29 cellular contexts compared by ENCODE assay signal in genomic region chr22:49659924-49660315, GRCh38.
A peak's percentile ranks its signal among the peaks of the same experiment; 100 is the strongest.
DNase-seq lines count a peak whose midpoint lies in the region; ATAC-seq, FAIRE-seq and TF ChIP-seq lines count a peak whose summit lies in the region.
"Had no signal": no experiment of that assay in that cellular context is flagged by ENCODE, and none has a peak within 500 bp of the region (broad histone marks: within the 10 kb centered on the region; RNA-seq: fewer than 3 reads in every experiment).

No MANE protein-coding gene starts in this region.

- no peak overlapping the region for H3K4me3 Mint-ChIP-seq in activated CD8-positive, alpha-beta memory T cell treated with anti-CD3 and anti-CD28 coated beads, Interleukin-2, amount 10 ng/mL, durations not matched to agents 7 days and 5 days
- H3K4me3 Mint-ChIP-seq: activated naive CD8-positive, alpha-beta T cell treated with anti-CD3 and anti-CD28 coated beads for 36 hours; effector memory CD8-positive, alpha-beta T cell; T-helper 1 cell treated with Interleukin-12 subunit alpha and Interleukin-12 subunit beta and Interleukin-4 antibody, amounts not matched to agents 30 μg/mL and 1 μg/mL, for 36 hours had no signal

- H3K4me2 ChIP-seq in HepG2 (ENCODE audit: low read depth, low read length) (no peak overlapping the region), neural cell (ENCODE audit: low read length) (no peak overlapping the region)

- BruUV-seq in HepG2 (replicated peaks; lab: Mats Ljungman, UMichigan): no TSS peak

- H3K79me2 ChIP-seq in HepG2 (ENCODE audit: insufficient read depth, low read length) (no peaks in the 10 kb centered on the region), neural cell (replicated peaks; ENCODE audit: insufficient read depth, low read length) (no peaks in the 10 kb centered on the region)

- peaks cover 0 to 2% (median 0%) of the 10 kb centered on the region in 4 donors for H3K27me3 ChIP-seq in liver (ENCODE audit: control insufficient read depth in 4 of 4, insufficient read depth in 4 of 4, low read length in 3 of 4)
- H3K27me3 ChIP-seq in HepG2 (ENCODE audit: control insufficient read depth in 1 of 2, insufficient read depth in 2 of 2, low read length in 2 of 2): peaks cover 27 to 84% of the 10 kb centered on the region in 2 experiments
- no peaks in the 10 kb centered on the region for H3K27me3 ChIP-seq in neural cell (ENCODE audit: insufficient read depth, low read depth, low read length)
- no peaks in the 10 kb centered on the region for H3K27me3 ChIP-seq in aorta (ENCODE audit: control insufficient read depth in 1 of 2, insufficient read depth in 2 of 2, low read length in 1 of 2)
- H3K27me3 ChIP-seq: colonic mucosa had no signal

- intact Hi-C loops in HepG2 (cut with micrococcal nuclease; ENCODE audit: unreplicated experiment) (no loop called here), aorta (cut with DNase I) (no loop called here)

- H3K27ac ChIP-seq in liver (ENCODE audit: low read depth in 1 of 2, low read length in 2 of 2): peak overlapping the region; percentile 28 to 46
- no peak overlapping the region for H3K27ac ChIP-seq in HepG2 (ENCODE audit: extremely low read length, insufficient read depth, low read length)
- peak overlapping the region; percentile 63 for H3K27ac ChIP-seq in neural cell (ENCODE audit: low read length)
- H3K27ac ChIP-seq in aorta (ENCODE audit: low read depth in 1 of 2, low read length in 2 of 2): no peak overlapping the region
- H3K27ac ChIP-seq: cardiac muscle cell, colonic mucosa, psoas muscle, thoracic aorta had no signal

- H3K27me3 Mint-ChIP-seq in activated CD8-positive, alpha-beta memory T cell treated with anti-CD3 and anti-CD28 coated beads, Interleukin-2, amount 10 ng/mL, durations not matched to agents 7 days and 5 days: no peaks in the 10 kb centered on the region
- H3K27me3 Mint-ChIP-seq: activated naive CD8-positive, alpha-beta T cell treated with anti-CD3 and anti-CD28 coated beads for 36 hours; effector memory CD8-positive, alpha-beta T cell had no signal

- H3K4me3 ChIP-seq in liver (ENCODE audit: low read depth in 1 of 3, low read length in 3 of 3) (no peak overlapping the region), HepG2 (replicated peaks in 1 of 3; ENCODE audit: insufficient read depth in 1 of 3, low read depth in 2 of 3, low read length in 3 of 3) (no peak overlapping the region), neural cell (ENCODE audit: low read length) (peak overlapping the region; percentile 50), aorta (ENCODE audit: low read length in 2 of 2) (no peak overlapping the region)
- H3K4me3 ChIP-seq: cardiac muscle cell, colonic mucosa, psoas muscle, thoracic aorta had no signal

- no peak for TF ChIP-seq POLR2A in HepG2 (IDR thresholded peaks at IDR 0.05; ENCODE audit: insufficient read depth in 1 of 2, low read depth in 2 of 2, low read length in 2 of 2)

- no peaks in the 10 kb centered on the region for H3K9me3 Mint-ChIP-seq in activated CD8-positive, alpha-beta memory T cell treated with anti-CD3 and anti-CD28 coated beads, Interleukin-2, amount 10 ng/mL, durations not matched to agents 7 days and 5 days (ENCODE audit: low read depth)
- H3K9me3 Mint-ChIP-seq: activated naive CD8-positive, alpha-beta T cell treated with anti-CD3 and anti-CD28 coated beads for 36 hours; effector memory CD8-positive, alpha-beta T cell; T-helper 1 cell treated with Interleukin-12 subunit alpha and Interleukin-12 subunit beta and Interleukin-4 antibody, amounts not matched to agents 30 μg/mL and 1 μg/mL, for 36 hours had no signal

- H3K36me3 ChIP-seq in liver (ENCODE audit: control insufficient read depth in 4 of 4, insufficient read depth in 3 of 4, low read depth in 1 of 4, low read length in 3 of 4) (no peaks in the 10 kb centered on the region), HepG2 (replicated peaks in 1 of 2; ENCODE audit: control insufficient read depth in 1 of 2, insufficient read depth in 2 of 2, low read length in 2 of 2) (no peaks in the 10 kb centered on the region), neural cell (ENCODE audit: insufficient read depth, low read length) (no peaks in the 10 kb centered on the region), aorta (ENCODE audit: control insufficient read depth in 1 of 2, insufficient read depth in 2 of 2, low read length in 1 of 2) (no peaks in the 10 kb centered on the region)
- H3K36me3 ChIP-seq: BE2C, cardiac muscle cell, colonic mucosa, thoracic aorta had no signal

- 74% methylated on average over 19 of the region's 19 CpGs for WGBS in liver
- 0% methylated on average over 3 of the region's 19 CpGs for WGBS in HepG2 (ENCODE audit: low lambda C conversion rate)
- WGBS in aorta, 2 donors: 76 to 78% methylated on average over 19 of the region's 19 CpGs

- in situ Hi-C loops in HepG2 (cut with HindIII; ENCODE audit: extremely low pct_ligation_motif_present, low pct_unique_long_range_greater_than_20kb): no loop called here

- no peaks in the 10 kb centered on the region for H4K20me1 ChIP-seq in HepG2 (ENCODE audit: insufficient read depth, low read length)
- no peaks in the 10 kb centered on the region for H4K20me1 ChIP-seq in neural cell (ENCODE audit: insufficient read depth)

- no peak overlapping the region for H2AFZ ChIP-seq in HepG2 (ENCODE audit: low read length)
- no peak overlapping the region for H2AFZ ChIP-seq in neural cell (ENCODE audit: low read depth, low read length)

- no peaks in the 10 kb centered on the region for H3F3A ChIP-seq in neural cell (ENCODE audit: insufficient read depth, low read length, poor library complexity, severe bottlenecking)

- POLR2A ChIA-PET in HepG2 (lab: Yijun Ruan, JAX): no interaction called here

- no peaks in the 10 kb centered on the region for H3K36me3 Mint-ChIP-seq in activated CD8-positive, alpha-beta memory T cell treated with anti-CD3 and anti-CD28 coated beads, Interleukin-2, amount 10 ng/mL, durations not matched to agents 7 days and 5 days

- FAIRE-seq in HepG2 (lab: Jason Lieb, UNC): no peak
- FAIRE-seq: astrocyte, GM12891 had no signal

- TF ChIP-seq CTCF in liver (IDR thresholded peaks at IDR 0.05; ENCODE audit: low read depth, low read length, missing input control): no peak
- no peak for TF ChIP-seq CTCF in HepG2 (CRISPR knock-in tag; IDR thresholded peaks at IDR 0.05)
- TF ChIP-seq CTCF in neural cell (IDR thresholded peaks at IDR 0.05; ENCODE audit: poor library complexity, severe bottlenecking): no peak

- DNase-seq in HepG2 (ENCODE audit: low spot score) (no peak), aorta (peak; percentile 44 to 62), cortex of kidney (lab: John Stamatoyannopoulos, UW) (no peak), NCI-H187 (lab: John Stamatoyannopoulos, UW) (no peak)
- DNase-seq in activated CD8-positive, alpha-beta memory T cell treated with anti-CD3 and anti-CD28 coated beads, Interleukin-2, amount 10 ng/mL, durations not matched to agents 7 days and 5 days: peak; percentile 36
- DNase-seq: activated CD4-positive, alpha-beta T cell treated with anti-CD3 and anti-CD28 coated beads, Interleukin-2, amount 50 U/mL, for 4 hours; activated naive CD8-positive, alpha-beta T cell treated with anti-CD3 and anti-CD28 coated beads for 36 hours; BE2C; colonic mucosa; effector memory CD8-positive, alpha-beta T cell; erythroblast; Kasumi-1; NCI-H1417; NCI-H2029 treated with DMSO at 0.1 percent for 48 hours; NCI-H526; nucleus accumbens; PC-3; psoas muscle; Right ventricle myocardium superior; stimulated activated naive CD4-positive, alpha-beta T cell treated with Interleukin-2 at 50 U/mL for 16 hours had no signal

- no peaks in the 10 kb centered on the region for H3K9me2 ChIP-seq in neural cell (ENCODE audit: insufficient read depth, low read length)

- no peak for TF ChIP-seq RAD21 in liver (IDR thresholded peaks at IDR 0.05)
- TF ChIP-seq RAD21 in HepG2 (CRISPR knock-in tag; IDR thresholded peaks at IDR 0.05): no peak
- TF ChIP-seq RAD21 in neural cell (conservative IDR thresholded peaks at IDR 0.05): no peak

- H3K4me1 Mint-ChIP-seq in activated CD8-positive, alpha-beta memory T cell treated with anti-CD3 and anti-CD28 coated beads, Interleukin-2, amount 10 ng/mL, durations not matched to agents 7 days and 5 days: peaks cover 21% of the 10 kb centered on the region

- H3K9ac ChIP-seq in liver (ENCODE audit: low read depth in 1 of 2, low read length in 2 of 2): no peak overlapping the region
- no peak overlapping the region for H3K9ac ChIP-seq in HepG2 (ENCODE audit: insufficient read depth, low read depth, low read length)
- no peak overlapping the region for H3K9ac ChIP-seq in neural cell (ENCODE audit: low read length)

- H3K9me3 ChIP-seq in liver (ENCODE audit: control insufficient read depth in 4 of 4, low read length in 3 of 4) (no peaks in the 10 kb centered on the region), HepG2 (ENCODE audit: low read length) (no peaks in the 10 kb centered on the region), neural cell (ENCODE audit: low read length) (no peaks in the 10 kb centered on the region), aorta (ENCODE audit: control insufficient read depth, low read length) (no peaks in the 10 kb centered on the region)
- H3K9me3 ChIP-seq: BE2C, colonic mucosa, psoas muscle, thoracic aorta had no signal

- no peak for TF ChIP-seq EP300 in HepG2 (IDR thresholded peaks at IDR 0.05; ENCODE audit: low read depth in 2 of 2, low read length in 2 of 2)
- no peak for TF ChIP-seq EP300 in HepG2 (CRISPR knock-in tag; IDR thresholded peaks at IDR 0.05; ENCODE audit: borderline replicate concordance)
- TF ChIP-seq EP300 in neural cell (conservative IDR thresholded peaks at IDR 0.05; ENCODE audit: poor library complexity, severe bottlenecking): no peak

- CTCF ChIA-PET in HepG2 (lab: Yijun Ruan, JAX; ENCODE audit: low intra/inter-chr PET ratio, low total read pairs): no interaction called here
- CTCF ChIA-PET in activated CD8-positive, alpha-beta memory T cell treated with anti-CD3 and anti-CD28 coated beads, Interleukin-2, amount 10 ng/mL, durations not matched to agents 7 days and 5 days (lab: Charles Lee): no interaction called here

- H3K27ac Mint-ChIP-seq in activated CD8-positive, alpha-beta memory T cell treated with anti-CD3 and anti-CD28 coated beads, Interleukin-2, amount 10 ng/mL, durations not matched to agents 7 days and 5 days: no peak overlapping the region
- H3K27ac Mint-ChIP-seq: activated naive CD8-positive, alpha-beta T cell treated with anti-CD3 and anti-CD28 coated beads for 36 hours; effector memory CD8-positive, alpha-beta T cell; T-helper 1 cell treated with Interleukin-12 subunit alpha and Interleukin-12 subunit beta and Interleukin-4 antibody, amounts not matched to agents 30 μg/mL and 1 μg/mL, for 36 hours had no signal

- H3K4me1 ChIP-seq in liver (ENCODE audit: control insufficient read depth in 4 of 4, insufficient read depth in 4 of 4, low read length in 3 of 4) (no peaks in the 10 kb centered on the region), HepG2 (ENCODE audit: insufficient read depth, low read length) (no peaks in the 10 kb centered on the region), aorta (ENCODE audit: control insufficient read depth in 1 of 2, insufficient read depth in 2 of 2, low read length in 2 of 2) (no peaks in the 10 kb centered on the region)
- H3K4me1 ChIP-seq: BE2C, colonic mucosa, psoas muscle had no signal

- ATAC-seq in HepG2 (no peak), aorta (ENCODE audit: low FRiP score) (no peak)
- ATAC-seq in activated CD8-positive, alpha-beta memory T cell treated with anti-CD3 and anti-CD28 coated beads, Interleukin-2, amount 10 ng/mL, durations not matched to agents 7 days and 5 days: no peak
- ATAC-seq: activated CD4-positive, CD25-positive, alpha-beta regulatory T cell treated with anti-CD3 and anti-CD28 coated beads, Interleukin-2, amount 50 U/mL, for 24 hours; effector memory CD8-positive, alpha-beta T cell; PC-3; psoas muscle; SK-N-SH treated with all-trans-retinoic acid at 6 μM for 48 hours had no signal

Comparison
In these comparisons a context has a peak if more than half of its experiments do, and no peak if none do; other contexts are left out.
1. H3K27ac ChIP-seq: peak in liver (2 of 2) and neural cell (single experiment); none in HepG2 (single experiment) and aorta (0 of 2).
2. DNase-seq: peak in activated CD8-positive, alpha-beta memory T cell treated with anti-CD3 and anti-CD28 coated beads, Interleukin-2, amount 10 ng/mL, durations not matched to agents 7 days and 5 days (single experiment) and aorta (2 of 2); none in HepG2 (single experiment), cortex of kidney (single experiment) and NCI-H187 (0 of 2).